Comparison of ENCODE assay signal across 1 cellular context in the genomic region with DNA sequence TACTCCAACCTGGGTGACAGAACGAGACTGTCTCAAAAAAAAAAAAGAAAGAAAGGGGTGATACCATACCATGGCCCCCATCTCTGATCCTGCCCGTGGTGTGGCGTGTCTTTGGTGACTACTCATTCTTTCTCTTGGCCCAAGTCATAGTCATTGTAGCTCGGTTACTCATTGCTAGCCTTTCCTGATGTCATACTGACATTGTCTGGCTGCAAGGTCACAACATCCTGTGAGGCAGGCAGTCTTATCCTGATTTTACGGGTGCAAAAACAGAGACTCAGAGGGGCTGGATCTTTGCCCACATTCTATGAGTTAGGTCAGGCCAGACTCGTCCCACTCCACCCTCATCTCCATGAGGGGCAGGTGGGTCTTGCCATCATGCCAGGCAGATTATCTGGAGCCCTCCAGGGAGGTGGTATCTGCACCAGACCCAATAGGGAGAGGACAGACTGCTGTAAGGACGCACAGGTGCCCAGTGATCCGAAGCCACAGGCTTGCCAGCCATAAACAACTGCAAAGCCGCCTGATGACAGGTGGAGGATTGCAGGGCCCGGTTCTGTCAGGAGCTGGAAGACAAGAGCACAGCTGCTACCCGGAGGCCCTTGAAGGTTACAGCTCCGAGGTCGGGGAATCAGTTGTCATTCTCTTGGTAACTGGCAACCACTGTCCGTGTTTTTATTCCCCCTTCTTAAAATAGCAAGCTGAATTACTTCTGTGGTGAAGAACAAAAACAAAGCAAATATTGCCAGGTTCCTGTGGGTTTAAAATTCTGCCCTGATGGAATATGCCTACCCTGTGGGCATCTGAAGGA.
TF ChIP-seq lines count a peak whose summit lies in the region.

No MANE protein-coding gene starts in this region.

TF ChIP-seq in GM12878, 131 proteins besides CTCF, POLR2A, EP300 and RAD21 (continued from another document):
- TF ChIP-seq GATAD2B (conservative IDR thresholded peaks at IDR 0.05; ENCODE audit: low read depth) (no peak), KAT2A (conservative IDR thresholded peaks at IDR 0.05; ENCODE audit: control insufficient read depth, low read depth, low read length) (no peak), E2F8 (IDR thresholded peaks at IDR 0.05; ENCODE audit: low read depth, partially characterized antibody) (no peak), NBN (IDR thresholded peaks at IDR 0.05) (no peak)
- TF ChIP-seq, protein P1, sequence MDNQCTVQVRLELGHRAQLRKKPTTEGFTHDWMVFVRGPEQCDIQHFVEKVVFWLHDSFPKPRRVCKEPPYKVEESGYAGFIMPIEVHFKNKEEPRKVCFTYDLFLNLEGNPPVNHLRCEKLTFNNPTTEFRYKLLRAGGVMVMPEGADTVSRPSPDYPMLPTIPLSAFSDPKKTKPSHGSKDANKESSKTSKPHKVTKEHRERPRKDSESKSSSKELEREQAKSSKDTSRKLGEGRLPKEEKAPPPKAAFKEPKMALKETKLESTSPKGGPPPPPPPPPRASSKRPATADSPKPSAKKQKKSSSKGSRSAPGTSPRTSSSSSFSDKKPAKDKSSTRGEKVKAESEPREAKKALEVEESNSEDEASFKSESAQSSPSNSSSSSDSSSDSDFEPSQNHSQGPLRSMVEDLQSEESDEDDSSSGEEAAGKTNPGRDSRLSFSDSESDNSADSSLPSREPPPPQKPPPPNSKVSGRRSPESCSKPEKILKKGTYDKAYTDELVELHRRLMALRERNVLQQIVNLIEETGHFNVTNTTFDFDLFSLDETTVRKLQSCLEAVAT (IDR thresholded peaks at IDR 0.05): no peak
